ENCODE assay signal across 11 cellular contexts in genomic region chr16:59404509-59404908, GRCh38.
"Had no signal": no experiment of that assay in that cellular context is flagged by ENCODE, and none has a peak within 500 bp of the region (broad histone marks: within the 10 kb centered on the region; RNA-seq: fewer than 3 reads in every experiment).

No MANE protein-coding gene starts in this region.

- H3K4me2 ChIP-seq: GM23338 had no signal

- H3K36me3 ChIP-seq: HAP-1 had no signal

- H2AFZ ChIP-seq: GM23248, GM23338 had no signal

- H3K4me3 ChIP-seq: GM23248, GM23338, HAP-1 had no signal

- H3K9me3 ChIP-seq: HAP-1 had no signal

- H3K9me3 Mint-ChIP-seq: GM23338, HFFc6 had no signal

- ATAC-seq: GM23338, HCT116 had no signal

- H3K27ac Mint-ChIP-seq: GM23338, H9, HFFc6 had no signal

- H3K4me1 ChIP-seq: HAP-1 had no signal

- H3K27ac ChIP-seq: GM23248 had no signal

- FAIRE-seq: H1, H54 had no signal

- H3K4me3 Mint-ChIP-seq: GM23338, H9, HFFc6 had no signal

- H3K9ac ChIP-seq: GM23248 had no signal

- H3K4me1 Mint-ChIP-seq: GM23338, H9 had no signal

- DNase-seq: GM23248, GOT3, H7, H9, HCEC 1CT, HFFc6 had no signal
